In the genomic region with DNA sequence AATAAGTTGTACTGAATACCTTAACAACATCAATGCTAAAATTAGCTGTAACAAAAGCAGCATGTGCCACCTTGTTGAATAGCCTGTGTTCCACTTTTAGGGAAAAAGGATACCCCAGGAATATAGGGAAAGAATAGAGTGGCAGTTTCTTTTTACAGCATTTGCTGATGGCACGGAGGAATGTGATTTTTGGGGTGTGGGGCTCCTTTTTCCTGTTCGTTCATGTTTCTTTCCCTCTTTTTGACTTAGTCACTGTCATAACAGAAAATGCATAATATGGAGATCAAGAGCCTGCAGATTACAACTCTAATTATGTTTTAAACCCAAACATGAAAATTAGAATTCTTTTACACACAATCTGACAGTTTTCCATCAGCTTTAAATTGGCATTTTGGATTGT, we compare ENCODE assay signal across 22 cellular contexts.
DNase-seq lines count a peak whose midpoint lies in the region; ATAC-seq and TF ChIP-seq lines count a peak whose summit lies in the region.
"Had no signal": no experiment of that assay in that cellular context is flagged by ENCODE, and none has a peak within 500 bp of the region (broad histone marks: within the 10 kb centered on the region; RNA-seq: fewer than 3 reads in every experiment).

No MANE protein-coding gene starts in this region.

- H3K9me3 ChIP-seq in breast epithelium, result no peaks in the 10 kb centered on the region
- 0 out of 2 replicates have a peak, but pooled peaks cover 3% of the 10 kb centered on the region for H3K9me3 ChIP-seq in SK-N-MC (ENCODE audit: low read depth, low read length)
- H3K9me3 ChIP-seq: upper lobe of left lung had no signal

- no peak for DNase-seq in MCF 10A (ENCODE audit: unreplicated experiment)
- no peak for DNase-seq in breast epithelium (ENCODE audit: low spot score in 2 of 2)
- no peak for DNase-seq in SK-N-MC (ENCODE audit: low read depth, low spot score)
- DNase-seq in foreskin keratinocyte, result no peak
- no peak for DNase-seq in stimulated activated effector memory CD8-positive, alpha-beta T cell treated with anti-CD3 and anti-CD28 coated beads, Interleukin-12 subunit alpha, Interleukin-12 subunit beta, amount 100 ng/mL, for 72 hours (ENCODE audit: low spot score in 2 of 2)
- DNase-seq in COR-L47 (lab: John Stamatoyannopoulos, UW), result no peak
- DNase-seq in HEK293T (ENCODE audit: extremely low spot score), result no peak
- DNase-seq in NCI-H1417 (lab: John Stamatoyannopoulos, UW), result no peak
- DNase-seq: activated CD8-positive, alpha-beta memory T cell treated with anti-CD3 and anti-CD28 coated beads, Interleukin-2, amount 10 ng/mL, durations not matched to agents 7 days and 5 days; effector CD4-positive, alpha-beta T cell; GF-D8; kidney; NCI-H146; occipital lobe; right cardiac atrium; stimulated activated CD8-positive, alpha-beta memory T cell treated with anti-CD3 and anti-CD28 coated beads, Interleukin-4, amount 100 ng/mL, for 48 hours; SW 1271; upper lobe of left lung had no signal

- CTCF ChIA-PET in MCF 10A (lab: Yijun Ruan, JAX) (interaction anchor here (1.0 to 6.1 kb wide), 6 partner anchors 12 to 108 kb away, joined by 3 to 41 read pairs (median 5); no protein-coding TSS in a partner anchor), HEK293T (lab: Yijun Ruan, JAX) (no interaction called here)

- POLR2A ChIA-PET in MCF 10A (lab: Yijun Ruan, JAX) (interaction anchor here (0.5 to 15.8 kb wide), 18 partner anchors 10 to 1857 kb away, joined by 3 to 212 read pairs (median 12); a partner anchor contains a TSS), HEK293T (lab: Yijun Ruan, JAX) (no interaction called here)

- TF ChIP-seq CTCF in MCF 10A (IDR thresholded peaks at IDR 0.05; ENCODE audit: unreplicated experiment) (no peak), breast epithelium (IDR thresholded peaks at IDR 0.05) (no peak), foreskin keratinocyte (conservative IDR thresholded peaks at IDR 0.05) (no peak)

- H3K27ac ChIP-seq in breast epithelium (no peak overlapping the region), SK-N-MC (peak overlapping the region; percentile 67; the same call in 1 of the 2 replicates), foreskin keratinocyte (peak overlapping the region; percentile 60)
- H3K27ac ChIP-seq: upper lobe of left lung had no signal

- no peaks in the 10 kb centered on the region for H3K4me1 ChIP-seq in breast epithelium
- peaks cover 41% of the 10 kb centered on the region for H3K4me1 ChIP-seq in foreskin keratinocyte

- no peaks in the 10 kb centered on the region for H3K27me3 Mint-ChIP-seq in MCF 10A (ENCODE audit: insufficient read depth, unreplicated experiment)

- H3K4me3 ChIP-seq in breast epithelium, result no peak overlapping the region
- H3K4me3 ChIP-seq in SK-N-MC, result peak overlapping the region; percentile 5; the same call in 1 of the 2 replicates
- H3K4me3 ChIP-seq: K562, upper lobe of left lung had no signal

- H3K27me3 ChIP-seq in breast epithelium (no peaks in the 10 kb centered on the region), foreskin keratinocyte (no peaks in the 10 kb centered on the region)
- H3K27me3 ChIP-seq: upper lobe of left lung had no signal

- ATAC-seq in foreskin keratinocyte, result peak; percentile 48
- no peak for ATAC-seq in stimulated activated effector memory CD8-positive, alpha-beta T cell treated with anti-CD3 and anti-CD28 coated beads, Interleukin-12 subunit alpha, Interleukin-12 subunit beta, amount 100 ng/mL, for 72 hours
- ATAC-seq: activated CD8-positive, alpha-beta memory T cell treated with anti-CD3 and anti-CD28 coated beads, Interleukin-2, amount 10 ng/mL, durations not matched to agents 7 days and 5 days; esophagus mucosa; HCT116; K562; right cardiac atrium had no signal

- peaks cover 50% of the 10 kb centered on the region for H3K4me1 Mint-ChIP-seq in MCF 10A (ENCODE audit: insufficient read depth, unreplicated experiment)
- H3K4me1 Mint-ChIP-seq in stimulated activated effector memory CD8-positive, alpha-beta T cell treated with anti-CD3 and anti-CD28 coated beads, Interleukin-12 subunit alpha, Interleukin-12 subunit beta, amount 100 ng/mL, for 72 hours, result peaks cover 52% of the 10 kb centered on the region

- H3K9me3 Mint-ChIP-seq in MCF 10A (ENCODE audit: unreplicated experiment), result peaks cover 10% of the 10 kb centered on the region
- peaks cover under 1% of the 10 kb centered on the region for H3K9me3 Mint-ChIP-seq in stimulated activated effector memory CD8-positive, alpha-beta T cell treated with anti-CD3 and anti-CD28 coated beads, Interleukin-12 subunit alpha, Interleukin-12 subunit beta, amount 100 ng/mL, for 72 hours

- H3K36me3 ChIP-seq in breast epithelium (no peaks in the 10 kb centered on the region), SK-N-MC (ENCODE audit: insufficient read depth, low read length) (peaks cover 4% of the 10 kb centered on the region; the same call in 1 of the 2 replicates)
- H3K36me3 ChIP-seq: upper lobe of left lung had no signal

- peak overlapping the region; percentile 74 for H3K4me3 Mint-ChIP-seq in MCF 10A (ENCODE audit: unreplicated experiment)
- peak overlapping the region; percentile 15 for H3K4me3 Mint-ChIP-seq in stimulated activated effector memory CD8-positive, alpha-beta T cell treated with anti-CD3 and anti-CD28 coated beads, Interleukin-12 subunit alpha, Interleukin-12 subunit beta, amount 100 ng/mL, for 72 hours
- H3K4me3 Mint-ChIP-seq: activated CD8-positive, alpha-beta memory T cell treated with anti-CD3 and anti-CD28 coated beads, Interleukin-2, amount 10 ng/mL, durations not matched to agents 7 days and 5 days; CD4-positive, CD25-positive, alpha-beta regulatory T cell had no signal

- peak overlapping the region; percentile 4 for H3K9ac ChIP-seq in SK-N-MC (ENCODE audit: insufficient read length)

- peak overlapping the region; percentile 92 for H3K27ac Mint-ChIP-seq in MCF 10A (ENCODE audit: low read depth, unreplicated experiment)
- H3K27ac Mint-ChIP-seq in stimulated activated effector memory CD8-positive, alpha-beta T cell treated with anti-CD3 and anti-CD28 coated beads, Interleukin-12 subunit alpha, Interleukin-12 subunit beta, amount 100 ng/mL, for 72 hours, result no peak overlapping the region
- H3K27ac Mint-ChIP-seq: activated CD8-positive, alpha-beta memory T cell treated with anti-CD3 and anti-CD28 coated beads, Interleukin-2, amount 10 ng/mL, durations not matched to agents 7 days and 5 days had no signal

- H3K36me3 Mint-ChIP-seq in MCF 10A (ENCODE audit: insufficient read depth, unreplicated experiment), result peaks cover 20% of the 10 kb centered on the region
- peaks cover 8% of the 10 kb centered on the region for H3K36me3 Mint-ChIP-seq in stimulated activated effector memory CD8-positive, alpha-beta T cell treated with anti-CD3 and anti-CD28 coated beads, Interleukin-12 subunit alpha, Interleukin-12 subunit beta, amount 100 ng/mL, for 72 hours
- H3K36me3 Mint-ChIP-seq: CD4-positive, CD25-positive, alpha-beta regulatory T cell had no signal

- TF ChIP-seq POLR2A in breast epithelium (IDR thresholded peaks at IDR 0.05), result no peak

- intact Hi-C loops in MCF 10A (cut with micrococcal nuclease), result loop anchor here (1.0 to 5.0 kb wide), 4 partner anchors 46 to 109 kb away; no protein-coding TSS in a partner anchor
- intact Hi-C loops in breast epithelium (cut with DNase I; ENCODE audit: low total_unique reads), result no loop called here

- no TSS peak for BruUV-seq in MCF 10A (replicated peaks; lab: Mats Ljungman, UMichigan)

TF ChIP-seq in HEK293T, 16 proteins besides CTCF, POLR2A, EP300 and RAD21:
- no peak for TF ChIP-seq L3MBTL2 (conservative IDR thresholded peaks at IDR 0.05)
- TF ChIP-seq, protein P1, sequence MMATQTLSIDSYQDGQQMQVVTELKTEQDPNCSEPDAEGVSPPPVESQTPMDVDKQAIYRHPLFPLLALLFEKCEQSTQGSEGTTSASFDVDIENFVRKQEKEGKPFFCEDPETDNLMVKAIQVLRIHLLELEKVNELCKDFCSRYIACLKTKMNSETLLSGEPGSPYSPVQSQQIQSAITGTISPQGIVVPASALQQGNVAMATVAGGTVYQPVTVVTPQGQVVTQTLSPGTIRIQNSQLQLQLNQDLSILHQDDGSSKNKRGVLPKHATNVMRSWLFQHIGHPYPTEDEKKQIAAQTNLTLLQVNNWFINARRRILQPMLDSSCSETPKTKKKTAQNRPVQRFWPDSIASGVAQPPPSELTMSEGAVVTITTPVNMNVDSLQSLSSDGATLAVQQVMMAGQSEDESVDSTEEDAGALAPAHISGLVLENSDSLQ (IDR thresholded peaks at IDR 0.05), result no peak
- no peak for TF ChIP-seq CTBP1 (IDR thresholded peaks at IDR 0.05; ENCODE audit: borderline replicate concordance)
- no peak for TF ChIP-seq NFRKB (IDR thresholded peaks at IDR 0.05)

Comparison
In these comparisons a context has a peak if more than half of its experiments do, and no peak if none do; other contexts are left out.
1. H3K27ac ChIP-seq: peak in SK-N-MC (single experiment) and foreskin keratinocyte (single experiment); none in breast epithelium (0 of 2).